In the genomic region with DNA sequence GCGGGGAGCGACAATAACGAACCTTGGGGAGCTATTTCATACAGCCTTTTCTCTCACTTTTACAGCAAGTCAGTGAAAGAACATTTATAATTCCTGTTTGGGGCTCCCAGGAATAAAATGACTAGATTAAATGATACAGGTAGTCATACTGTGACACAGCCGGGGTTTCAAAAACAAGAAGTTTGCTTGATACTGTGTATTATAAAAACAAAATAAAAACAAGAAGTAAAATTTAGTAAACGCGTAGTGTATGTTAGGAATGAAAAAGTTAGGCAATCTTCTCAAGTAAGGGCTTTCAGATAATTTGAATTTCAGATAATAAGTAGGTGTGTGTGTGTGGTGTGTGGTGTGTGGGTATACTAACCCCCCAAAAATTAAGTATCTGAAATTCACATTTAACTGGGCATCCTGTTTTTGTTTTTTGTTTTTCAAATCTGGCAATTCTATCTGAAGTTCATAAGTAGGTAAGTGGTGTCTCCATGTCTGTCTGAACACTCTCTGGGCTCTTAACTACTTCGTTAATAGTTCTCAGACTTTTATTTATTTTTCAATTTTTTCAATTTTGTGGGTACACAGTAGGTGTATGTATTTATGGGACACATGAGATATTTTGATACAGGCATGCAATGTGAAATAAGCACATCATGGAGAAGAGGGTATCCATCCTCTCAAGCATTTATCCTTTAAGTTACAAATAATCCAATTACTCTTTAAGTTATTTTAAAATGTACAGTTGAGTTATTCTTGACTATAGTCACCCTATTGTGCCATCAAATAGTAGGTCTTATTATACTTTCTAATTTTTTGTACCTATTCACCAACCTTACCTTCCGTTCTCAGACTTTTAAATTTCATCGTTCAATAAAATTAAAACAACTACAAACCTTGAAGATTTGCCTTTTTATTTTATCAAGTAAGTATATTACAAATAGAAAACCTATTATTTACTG, we compare ENCODE assay signal across 8 cellular contexts. TPM values are rescaled to one million over a fixed set of nuclear protein-coding genes. Genes with fewer than 3 reads are reported as not detected.
DNase-seq lines count a peak whose midpoint lies in the region; ATAC-seq and TF ChIP-seq lines count a peak whose summit lies in the region.

No MANE protein-coding gene starts in this region.

- peaks cover 8% of the 10 kb centered on the region; the same call in 1 of the 2 replicates for H4K20me1 ChIP-seq in DND-41 (ENCODE audit: insufficient read depth, low read length)

- TF ChIP-seq CTCF in DND-41 (IDR thresholded peaks at IDR 0.05; ENCODE audit: borderline replicate concordance, extremely low read depth, low read length, poor library complexity, severe bottlenecking) (no peak), Panc1 (IDR thresholded peaks at IDR 0.05) (no peak), epithelial cell of proximal tubule (conservative IDR thresholded peaks at IDR 0.05; ENCODE audit: low read depth, low read length) (no peak), parathyroid adenoma (IDR thresholded peaks at IDR 0.05) (no peak)

- peaks cover 15% of the 10 kb centered on the region for H3K27me3 ChIP-seq in DND-41 (ENCODE audit: insufficient read depth, low read length, poor library complexity)
- no peaks in the 10 kb centered on the region for H3K27me3 ChIP-seq in Panc1 (ENCODE audit: control insufficient read depth, insufficient read depth, low read length)
- no peaks in the 10 kb centered on the region for H3K27me3 ChIP-seq in parathyroid adenoma (ENCODE audit: control insufficient read depth, insufficient read depth, low read length)

- CTCF ChIA-PET in Panc1 (lab: Charles Lee): no interaction called here

- H3K36me3 ChIP-seq in DND-41 (ENCODE audit: insufficient read depth, low read length): peaks cover 19% of the 10 kb centered on the region
- H3K36me3 ChIP-seq in Panc1 (ENCODE audit: control insufficient read depth, insufficient read depth, low read length): peaks cover 4% of the 10 kb centered on the region; the same call in 1 of the 2 replicates
- H3K36me3 ChIP-seq in parathyroid adenoma (ENCODE audit: control insufficient read depth, insufficient read depth, low read length): no peaks in the 10 kb centered on the region

- peak overlapping the region; percentile 40; the same call in 1 of the 2 replicates for H3K27ac ChIP-seq in DND-41 (ENCODE audit: low read length)
- H3K27ac ChIP-seq in Panc1 (ENCODE audit: low read length): peak overlapping the region; percentile 58; the same call in 1 of the 2 replicates
- H3K27ac ChIP-seq in parathyroid adenoma: no peak overlapping the region

- peaks cover 36% of the 10 kb centered on the region for H3K79me2 ChIP-seq in DND-41 (ENCODE audit: insufficient read depth, low read length)
- H3K79me2 ChIP-seq in parathyroid adenoma: peaks cover 19% of the 10 kb centered on the region

- H3K9ac ChIP-seq in DND-41 (ENCODE audit: low read depth, low read length) (peak overlapping the region; percentile 85), parathyroid adenoma (no peak overlapping the region)

- in situ Hi-C loops in Panc1 (cut with HindIII; ENCODE audit: low pct_unique_long_range_greater_than_20kb, low sequenced_read_pairs): no loop called here

- peaks cover 26% of the 10 kb centered on the region for H3K4me1 ChIP-seq in DND-41 (ENCODE audit: insufficient read depth, low read length)
- peaks cover 20% of the 10 kb centered on the region for H3K4me1 ChIP-seq in Panc1 (ENCODE audit: control insufficient read depth, insufficient read depth, low read length)
- H3K4me1 ChIP-seq in parathyroid adenoma: peaks cover 13% of the 10 kb centered on the region

- DNase-seq in DND-41 (no peak), Panc1 (ENCODE audit: low read depth, low spot score) (no peak), epithelial cell of proximal tubule (ENCODE audit: low read depth) (no peak), ecto neural progenitor cell (ENCODE audit: low spot score) (no peak)

- no TSS peak for BruUV-seq in Panc1 (replicated peaks; lab: Mats Ljungman, UMichigan)

- peak overlapping the region; percentile 61 to 86; a peak in 3 of 4 replicates for H3K4me3 ChIP-seq in DND-41 (ENCODE audit: low read depth in 1 of 2, low read length in 2 of 2)
- peak overlapping the region; percentile 88 to 98 for H3K4me3 ChIP-seq in Panc1 (ENCODE audit: low read depth in 2 of 2, low read length in 2 of 2)
- H3K4me3 ChIP-seq in epithelial cell of proximal tubule (ENCODE audit: low read depth, low read length): peak overlapping the region; percentile 98
- peak overlapping the region; percentile 100 for H3K4me3 ChIP-seq in parathyroid adenoma (ENCODE audit: low read depth, low read length)

- H2AFZ ChIP-seq in DND-41 (ENCODE audit: low read depth, low read length) (peak overlapping the region; percentile 80), parathyroid adenoma (peak overlapping the region; percentile 81)

- H3K9me3 ChIP-seq in DND-41 (ENCODE audit: insufficient read depth, low read length, severe bottlenecking) (no peaks in the 10 kb centered on the region), Panc1 (ENCODE audit: control insufficient read depth, insufficient read depth, low read depth, low read length) (no peaks in the 10 kb centered on the region), parathyroid adenoma (ENCODE audit: control insufficient read depth, low read length) (no peaks in the 10 kb centered on the region)

- H3K4me2 ChIP-seq in DND-41 (ENCODE audit: insufficient read depth, low read length) (peak overlapping the region; percentile 89), parathyroid adenoma (ENCODE audit: low read length) (peak overlapping the region; percentile 61)

- POLR2A ChIA-PET in Panc1 (lab: Charles Lee): no interaction called here

- intact Hi-C loops in Panc1 (cut with micrococcal nuclease; ENCODE audit: unreplicated experiment): no loop called here

- ATAC-seq in DND-41 (ENCODE audit: insufficient read depth, low read depth) (no peak), Panc1 (no peak), GM21528 (IDR thresholded peaks at IDR 0.05; ENCODE audit: low FRiP score, unreplicated experiment) (no peak), GM19395 (IDR thresholded peaks at IDR 0.05; ENCODE audit: unreplicated experiment) (no peak), HG02852 (IDR thresholded peaks at IDR 0.05; ENCODE audit: unreplicated experiment) (no peak)

RNA-seq across cellular contexts. Expression of a gene that starts 0.6 kb away (rescaled TPM):
- 97.6 TPM for total RNA-seq in Panc1 (2021; ENCODE audit: unreplicated experiment)
- polyA plus RNA-seq in Panc1 (2012; ENCODE audit: insufficient read length): 109 TPM
- 140 and 202 TPM in 2 replicates for total RNA-seq in epithelial cell of proximal tubule

RNA-seq across cellular contexts. Expression of a gene that starts 2.2 kb away (rescaled TPM):
- total RNA-seq in Panc1 (2021; ENCODE audit: unreplicated experiment) (3.0 TPM), epithelial cell of proximal tubule (0.46 and 0.51 TPM in 2 replicates)
- 3.1 TPM for polyA plus RNA-seq in Panc1 (2012; ENCODE audit: insufficient read length)

RNA-seq across cellular contexts. Expression of a gene that starts 25.0 kb away (rescaled TPM):
- 115 TPM for total RNA-seq in Panc1 (2021; ENCODE audit: unreplicated experiment)
- 99.2 TPM for polyA plus RNA-seq in Panc1 (2012; ENCODE audit: insufficient read length)
- total RNA-seq in epithelial cell of proximal tubule: 3.5 and 6.3 TPM in 2 replicates

RNA-seq across cellular contexts. Expression of a gene that starts 27.3 kb away (rescaled TPM):
- 47.2 TPM for total RNA-seq in Panc1 (2021; ENCODE audit: unreplicated experiment)
- polyA plus RNA-seq in Panc1 (2012; ENCODE audit: insufficient read length): 24.6 TPM
- total RNA-seq in epithelial cell of proximal tubule: 13.5 and 20.2 TPM in 2 replicates

RNA-seq across cellular contexts. Expression of a gene that starts 43.4 kb away (rescaled TPM):
- total RNA-seq in Panc1 (2021; ENCODE audit: unreplicated experiment): 62.6 TPM
- 41.7 TPM for polyA plus RNA-seq in Panc1 (2012; ENCODE audit: insufficient read length)
- 34.2 and 46.6 TPM in 2 replicates for total RNA-seq in epithelial cell of proximal tubule

Comparison
In these comparisons a context has a peak if more than half of its experiments do, and no peak if none do; other contexts are left out.
1. RNA of a gene that starts 25.0 kb away (total RNA-seq): 115 TPM in Panc1 (single experiment); 3.5 to 6.3 TPM in epithelial cell of proximal tubule; every median in the first group is over 10 times any median in the second.
2. Peak in every context shown above with its lines, with median percentiles within 50 percentile points of each other: H3K4me3 ChIP-seq.